ENCODE assay signal across 13 cellular contexts in genomic region chr4:145340071-145340695, GRCh38.
DNase-seq lines count a peak whose midpoint lies in the region; ATAC-seq and TF ChIP-seq lines count a peak whose summit lies in the region.
"Had no signal": no experiment of that assay in that cellular context is flagged by ENCODE, and none has a peak within 500 bp of the region (broad histone marks: within the 10 kb centered on the region; RNA-seq: fewer than 3 reads in every experiment).

No MANE protein-coding gene starts in this region.

- H2BK5ac ChIP-seq in H9 (ENCODE audit: insufficient read length, low read length): no peak overlapping the region

- TF ChIP-seq EP300 in ovary (IDR thresholded peaks at IDR 0.05): no peak

- H2AK5ac ChIP-seq in H9 (ENCODE audit: insufficient read length, low read length): no peak overlapping the region

- H3T11ph ChIP-seq in H9 (ENCODE audit: low read length): no peak overlapping the region

- H3K56ac ChIP-seq in H9 (ENCODE audit: insufficient read length, low read depth, low read length): no peak overlapping the region

- no peak overlapping the region for H4K8ac ChIP-seq in H9 (replicated peaks; ENCODE audit: insufficient read length, low read depth, low read length)

- no peak overlapping the region for H3K9ac ChIP-seq in H9 (ENCODE audit: extremely low read depth, insufficient read length, low read length)
- no peak overlapping the region for H3K9ac ChIP-seq in endodermal cell (ENCODE audit: extremely low read depth, low read length, poor library complexity, severe bottlenecking)

- H3K79me2 ChIP-seq in H9 (ENCODE audit: insufficient read depth, low read length): no peaks in the 10 kb centered on the region

- H3K36me3 ChIP-seq in endodermal cell (ENCODE audit: control insufficient read depth, insufficient read depth, low read length) (no peaks in the 10 kb centered on the region), testis (ENCODE audit: low read depth, missing control alignments) (no peaks in the 10 kb centered on the region), ovary (no peaks in the 10 kb centered on the region)

- H3K4me3 ChIP-seq in endodermal cell (ENCODE audit: low read length) (no peak overlapping the region), testis (no peak overlapping the region), ovary (no peak overlapping the region)

- H3K27me3 ChIP-seq in H9 (ENCODE audit: insufficient read depth, low read length) (no peaks in the 10 kb centered on the region), endodermal cell (ENCODE audit: control insufficient read depth, insufficient read depth, low read length, poor library complexity, severe bottlenecking) (no peaks in the 10 kb centered on the region), testis (no peaks in the 10 kb centered on the region), ovary (no peaks in the 10 kb centered on the region)

- no peaks in the 10 kb centered on the region for H4K20me1 ChIP-seq in H9 (ENCODE audit: control insufficient read depth, insufficient read depth, insufficient read length)

- no peak overlapping the region for H3K4ac ChIP-seq in H9 (ENCODE audit: low read depth, low read length)

- no peaks in the 10 kb centered on the region for H3K9me3 ChIP-seq in H9 (ENCODE audit: control insufficient read depth, low read depth, low read length)
- H3K9me3 ChIP-seq in endodermal cell (ENCODE audit: control insufficient read depth, low read length): no peaks in the 10 kb centered on the region
- H3K9me3 ChIP-seq in testis: no peaks in the 10 kb centered on the region
- no peaks in the 10 kb centered on the region for H3K9me3 ChIP-seq in ovary

- no peak overlapping the region for H2BK20ac ChIP-seq in H9 (ENCODE audit: low read depth, low read length, poor library complexity, severe bottlenecking)

- TF ChIP-seq CTCF in H9 (conservative IDR thresholded peaks at IDR 0.05) (no peak), endodermal cell (conservative IDR thresholded peaks at IDR 0.05) (no peak), testis (IDR thresholded peaks at IDR 0.05) (no peak), ovary (IDR thresholded peaks at IDR 0.05) (no peak)

- intact Hi-C loops in testis (cut with DNase I; ENCODE audit: low total_unique reads) (no loop called here), ovary (cut with DNase I) (no loop called here)

- H3K14ac ChIP-seq in H9 (ENCODE audit: insufficient read depth, low read length): no peak overlapping the region

- in situ Hi-C loops in SK-MEL-5 (cut with HindIII; ENCODE audit: low pct_unique_long_range_greater_than_20kb, low sequenced_read_pairs): no loop called here

- H2BK15ac ChIP-seq in H9 (ENCODE audit: low read depth, low read length): no peak overlapping the region

- no peak overlapping the region for H2BK12ac ChIP-seq in H9 (ENCODE audit: insufficient read length, low read depth, low read length)

- H3K23me2 ChIP-seq in H9 (ENCODE audit: insufficient read length, low read depth, low read length, poor library complexity, severe bottlenecking): no peaks in the 10 kb centered on the region

- no peak overlapping the region for H3K23ac ChIP-seq in H9 (ENCODE audit: insufficient read length, low read depth, low read length)

- H3K9me3 Mint-ChIP-seq in H9 (no peaks in the 10 kb centered on the region), endodermal cell (no peaks in the 10 kb centered on the region)

- no peaks in the 10 kb centered on the region; the same call in 1 of the 2 replicates for H3K4me1 ChIP-seq in H9 (ENCODE audit: insufficient read depth, low read length)
- H3K4me1 ChIP-seq in endodermal cell (ENCODE audit: control insufficient read depth, insufficient read depth, low read length): peaks cover 14% of the 10 kb centered on the region
- no peaks in the 10 kb centered on the region for H3K4me1 ChIP-seq in testis
- H3K4me1 ChIP-seq in ovary (ENCODE audit: insufficient read depth): no peaks in the 10 kb centered on the region

- H3K27me3 Mint-ChIP-seq in H9 (ENCODE audit: low read depth) (no peaks in the 10 kb centered on the region), endodermal cell (ENCODE audit: insufficient read depth) (no peaks in the 10 kb centered on the region)

- H3K36me3 Mint-ChIP-seq in H9 (ENCODE audit: insufficient read depth in 1 of 3, low read depth in 3 of 3): no peaks in the 10 kb centered on the region
- no peaks in the 10 kb centered on the region for H3K36me3 Mint-ChIP-seq in endodermal cell (ENCODE audit: low read depth)

- no peak for ATAC-seq in HG03457 (IDR thresholded peaks at IDR 0.05; ENCODE audit: unreplicated experiment)

- no peak overlapping the region for H3K4me2 ChIP-seq in H9 (ENCODE audit: insufficient read depth, insufficient read length, low read length)

- no peak overlapping the region for H3K18ac ChIP-seq in H9 (ENCODE audit: insufficient read length, low read depth, low read length)

- TF ChIP-seq POLR2A in testis (IDR thresholded peaks at IDR 0.05) (no peak), ovary (IDR thresholded peaks at IDR 0.05) (no peak)

- no peak overlapping the region for H4K91ac ChIP-seq in H9 (ENCODE audit: insufficient read length, low read depth, low read length)

- peak; percentile 62 for DNase-seq in H9
- DNase-seq in SK-MEL-5 (ENCODE audit: low read depth, low spot score): peak; percentile 8
- DNase-seq in endodermal cell: peak; percentile 72
- peak; percentile 37 for DNase-seq in testis
- DNase-seq in NCI-H2107 treated with DMSO at 0.1 percent for 48 hours (lab: John Stamatoyannopoulos, UW; ENCODE audit: unreplicated experiment): no peak
- DNase-seq in ovary: no peak
- DNase-seq: Karpas-422, MM.1S, NCI-H1092 treated with DMSO at 0.1 percent for 48 hours, NCI-H2081 treated with DMSO at 0.1 percent for 48 hours, NCI-H526 treated with DMSO at 0.1 percent for 48 hours, SHP77 had no signal

- no CpG with 5 or more reads among the region's 7 CpGs for WGBS in H9 (ENCODE audit: extremely low coverage, insufficient read length, low lambda C conversion rate)
- WGBS in endodermal cell (ENCODE audit: insufficient coverage in 1 of 2, insufficient read length in 1 of 2), 2 experiments: 86 to 89% methylated on average over 4 to 7 of the region's 7 CpGs
- 50 to 51% methylated on average over 7 of the region's 7 CpGs for WGBS in testis, 2 donors
- 57 to 63% (median 59%) methylated on average over 7 of the region's 7 CpGs for WGBS in ovary, 3 donors

- H3K27ac ChIP-seq in H9 (ENCODE audit: insufficient read length, low read depth, low read length) (no peak overlapping the region), endodermal cell (ENCODE audit: low read depth, low read length) (no peak overlapping the region), testis (no peak overlapping the region), ovary (no peak overlapping the region)

- H3K4me1 Mint-ChIP-seq in H9: peaks cover 13% of the 10 kb centered on the region in 2 experiments
- peaks cover 10% of the 10 kb centered on the region for H3K4me1 Mint-ChIP-seq in endodermal cell

- no peak overlapping the region for H3K4me3 Mint-ChIP-seq in H9
- no peak overlapping the region for H3K4me3 Mint-ChIP-seq in endodermal cell

- H3K27ac Mint-ChIP-seq in H9 (no peak overlapping the region), endodermal cell (no peak overlapping the region)

- no peaks in the 10 kb centered on the region for H3K79me1 ChIP-seq in H9 (ENCODE audit: insufficient read depth, low read depth, low read length, poor library complexity, severe bottlenecking)

- H2AFZ ChIP-seq in H9 (ENCODE audit: low read length): no peak overlapping the region

- H2BK120ac ChIP-seq in H9 (ENCODE audit: low read depth, low read length, poor library complexity, severe bottlenecking): no peak overlapping the region

- no peak overlapping the region for H4K5ac ChIP-seq in H9 (ENCODE audit: insufficient read length, low read depth, low read length)

Comparison
In these comparisons a context has a peak if more than half of its experiments do, and no peak if none do; other contexts are left out.
1. DNase-seq: peak in H9 (single experiment), SK-MEL-5 (single experiment), endodermal cell (single experiment) and testis (single experiment); none in NCI-H2107 treated with DMSO at 0.1 percent for 48 hours (single experiment) and ovary (0 of 5).